Comparison of ENCODE assay signal across 20 cellular contexts in the genomic region with DNA sequence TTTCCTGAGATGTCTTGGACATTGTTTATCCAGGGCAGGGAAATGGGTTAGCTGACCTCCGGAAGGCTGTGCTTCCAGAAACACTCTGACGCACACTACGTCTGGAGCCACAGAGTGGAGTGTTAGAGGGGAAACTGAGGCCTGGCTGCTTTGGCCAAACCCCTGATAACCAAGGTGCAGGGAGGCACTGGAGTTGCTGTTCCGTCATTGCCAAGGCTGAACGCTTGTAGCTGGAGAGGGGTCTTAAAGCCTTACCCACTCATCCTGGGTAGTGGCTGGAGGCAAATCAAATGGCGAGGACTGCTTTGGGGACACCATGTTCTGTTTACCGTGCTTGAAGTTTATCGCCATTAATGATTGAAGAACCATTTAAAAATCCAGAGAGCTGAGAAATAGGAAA.
DNase-seq lines count a peak whose midpoint lies in the region; ATAC-seq, FAIRE-seq and TF ChIP-seq lines count a peak whose summit lies in the region.
"Had no signal": no experiment of that assay in that cellular context is flagged by ENCODE, and none has a peak within 500 bp of the region (broad histone marks: within the 10 kb centered on the region; RNA-seq: fewer than 3 reads in every experiment).

No MANE protein-coding gene starts in this region.

- TF ChIP-seq POLR2A in spleen (IDR thresholded peaks at IDR 0.05): no peak

- H3K4me1 Mint-ChIP-seq in CD4-positive, alpha-beta memory T cell: no peaks in the 10 kb centered on the region
- peaks cover under 1% of the 10 kb centered on the region for H3K4me1 Mint-ChIP-seq in activated CD8-positive, alpha-beta T cell treated with anti-CD3 and anti-CD28 coated beads, Interleukin-2, amount 10 ng/mL, durations not matched to agents 7 days and 5 days (ENCODE audit: low read depth)

- H3K36me3 ChIP-seq in bronchial epithelial cell (ENCODE audit: control insufficient read depth, insufficient read depth, low read length) (no peaks in the 10 kb centered on the region), spleen (peaks cover 0 to 11% (median 1%) of the 10 kb centered on the region in 6 donors), A673 (ENCODE audit: insufficient read depth, low read length, poor library complexity, severe bottlenecking) (no peaks in the 10 kb centered on the region)
- H3K36me3 ChIP-seq in CD4-positive, alpha-beta memory T cell (ENCODE audit: insufficient read depth, low read length): no peaks in the 10 kb centered on the region

- TF ChIP-seq CTCF in bronchial epithelial cell (IDR thresholded peaks at IDR 0.05; ENCODE audit: insufficient read depth, low read length, severe bottlenecking) (no peak), spleen (IDR thresholded peaks at IDR 0.05 in 8 of 11, conservative IDR thresholded peaks at IDR 0.05 in 3 of 11) (no peak), A673 (conservative IDR thresholded peaks at IDR 0.05; ENCODE audit: low read depth, low read length) (no peak)

- DNase-seq in D341Med (ENCODE audit: low spot score) (peak; percentile 4), bronchial epithelial cell (ENCODE audit: low read depth) (no peak), islet precursor cell (peak; percentile 2), spleen (peak; percentile 39), A673 (ENCODE audit: low spot score) (no peak)
- DNase-seq in CD4-positive, alpha-beta memory T cell: no peak
- no peak for DNase-seq in activated CD8-positive, alpha-beta T cell treated with anti-CD3 and anti-CD28 coated beads, Interleukin-2, amount 10 ng/mL, durations not matched to agents 7 days and 5 days
- DNase-seq: ACHN; AML-193; CD4-positive, alpha-beta T cell; DND-41; EL; GM23248; HCEC 1CT; IMR-90 had no signal

- H3K9me3 ChIP-seq in spleen: peaks cover 0 to 7% (median 0%) of the 10 kb centered on the region in 8 donors
- no peaks in the 10 kb centered on the region for H3K9me3 ChIP-seq in CD4-positive, alpha-beta memory T cell (ENCODE audit: control insufficient read depth in 1 of 2, low read length in 2 of 2)
- no peaks in the 10 kb centered on the region for H3K9me3 ChIP-seq in A673 (ENCODE audit: low read depth, low read length, poor library complexity, severe bottlenecking)

- H3K36me3 Mint-ChIP-seq in CD4-positive, alpha-beta memory T cell: no peaks in the 10 kb centered on the region
- no peaks in the 10 kb centered on the region for H3K36me3 Mint-ChIP-seq in activated CD8-positive, alpha-beta T cell treated with anti-CD3 and anti-CD28 coated beads, Interleukin-2, amount 10 ng/mL, durations not matched to agents 7 days and 5 days (ENCODE audit: low read depth)

- intact Hi-C loops in spleen (cut with DNase I; ENCODE audit: low total_unique reads): no loop called here
- intact Hi-C loops in CD4-positive, alpha-beta memory T cell (cut with micrococcal nuclease): no loop called here
- intact Hi-C loops in A673 (cut with micrococcal nuclease; ENCODE audit: unreplicated experiment): no loop called here

- H3K4me3 ChIP-seq in bronchial epithelial cell (ENCODE audit: low read depth, low read length) (no peak overlapping the region), spleen (no peak overlapping the region), A673 (ENCODE audit: low read depth, low read length, poor library complexity, severe bottlenecking) (no peak overlapping the region)
- H3K4me3 ChIP-seq in CD4-positive, alpha-beta memory T cell (ENCODE audit: low read length in 2 of 2): no peak overlapping the region
- H3K4me3 ChIP-seq: GM23248, K562 had no signal

- peaks cover 4 to 6% of the 10 kb centered on the region in 2 donors for H3K27me3 Mint-ChIP-seq in CD4-positive, alpha-beta memory T cell
- H3K27me3 Mint-ChIP-seq in activated CD8-positive, alpha-beta T cell treated with anti-CD3 and anti-CD28 coated beads, Interleukin-2, amount 10 ng/mL, durations not matched to agents 7 days and 5 days (ENCODE audit: low read depth): no peaks in the 10 kb centered on the region
- H3K27me3 Mint-ChIP-seq: CD4-positive, alpha-beta T cell had no signal

- no peak overlapping the region for H3K4me3 Mint-ChIP-seq in CD4-positive, alpha-beta memory T cell
- H3K4me3 Mint-ChIP-seq in activated CD8-positive, alpha-beta T cell treated with anti-CD3 and anti-CD28 coated beads, Interleukin-2, amount 10 ng/mL, durations not matched to agents 7 days and 5 days: no peak overlapping the region
- H3K4me3 Mint-ChIP-seq: CD4-positive, alpha-beta T cell had no signal

- BruUV-seq in A673 (replicated peaks; lab: Mats Ljungman, UMichigan): no TSS peak

- POLR2A ChIA-PET in CD4-positive, alpha-beta memory T cell (lab: Charles Lee; ENCODE audit: partially characterized antibody): no interaction called here
- POLR2A ChIA-PET in activated CD8-positive, alpha-beta T cell treated with anti-CD3 and anti-CD28 coated beads, Interleukin-2, amount 10 ng/mL, durations not matched to agents 7 days and 5 days (lab: Charles Lee): no interaction called here
- POLR2A ChIA-PET in A673 (lab: Charles Lee; ENCODE audit: low non-redundant PET): no interaction called here

- H3K4me1 ChIP-seq in spleen (no peaks in the 10 kb centered on the region), A673 (ENCODE audit: insufficient read depth, low read length, poor library complexity, severe bottlenecking) (peaks cover 7% of the 10 kb centered on the region)
- no peaks in the 10 kb centered on the region for H3K4me1 ChIP-seq in CD4-positive, alpha-beta memory T cell (ENCODE audit: insufficient read depth, low read length)

- peak; percentile 60 for FAIRE-seq in bronchial epithelial cell (lab: Jason Lieb, UNC)
- FAIRE-seq: GM12891, H54, K562 had no signal

- 91 to 98% (median 97%) methylated on average over 8 of the region's 8 CpGs for WGBS in spleen, 5 donors

- H3K27ac Mint-ChIP-seq in CD4-positive, alpha-beta memory T cell: no peak overlapping the region
- H3K27ac Mint-ChIP-seq in activated CD8-positive, alpha-beta T cell treated with anti-CD3 and anti-CD28 coated beads, Interleukin-2, amount 10 ng/mL, durations not matched to agents 7 days and 5 days: no peak overlapping the region
- H3K27ac Mint-ChIP-seq: CD4-positive, alpha-beta T cell had no signal

- ATAC-seq in activated CD8-positive, alpha-beta T cell treated with anti-CD3 and anti-CD28 coated beads, Interleukin-2, amount 10 ng/mL, durations not matched to agents 7 days and 5 days: no peak
- ATAC-seq: K562 had no signal

- CTCF ChIA-PET in CD4-positive, alpha-beta memory T cell (lab: Charles Lee; ENCODE audit: partially characterized antibody): no interaction called here
- CTCF ChIA-PET in activated CD8-positive, alpha-beta T cell treated with anti-CD3 and anti-CD28 coated beads, Interleukin-2, amount 10 ng/mL, durations not matched to agents 7 days and 5 days (lab: Charles Lee): no interaction called here
- CTCF ChIA-PET in A673 (lab: Charles Lee): no interaction called here

- peaks cover 0 to 4% (median 0%) of the 10 kb centered on the region in 8 donors for H3K9me3 Mint-ChIP-seq in CD4-positive, alpha-beta memory T cell
- H3K9me3 Mint-ChIP-seq in activated CD8-positive, alpha-beta T cell treated with anti-CD3 and anti-CD28 coated beads, Interleukin-2, amount 10 ng/mL, durations not matched to agents 7 days and 5 days (ENCODE audit: insufficient read depth): no peaks in the 10 kb centered on the region
- H3K9me3 Mint-ChIP-seq: CD4-positive, alpha-beta T cell had no signal

- H3K27me3 ChIP-seq in bronchial epithelial cell (ENCODE audit: control insufficient read depth, insufficient read depth, low read length) (no peaks in the 10 kb centered on the region), spleen (replicated peaks in 1 of 7) (no peaks in the 10 kb centered on the region), A673 (replicated peaks; ENCODE audit: insufficient read depth, low read depth, low read length, poor library complexity) (no peaks in the 10 kb centered on the region)
- H3K27me3 ChIP-seq in CD4-positive, alpha-beta memory T cell (ENCODE audit: insufficient read depth, low read length): no peaks in the 10 kb centered on the region

- H3K27ac ChIP-seq in spleen (no peak overlapping the region), A673 (ENCODE audit: low read depth, low read length, poor library complexity, severe bottlenecking) (no peak overlapping the region)
- no peak overlapping the region for H3K27ac ChIP-seq in CD4-positive, alpha-beta memory T cell (ENCODE audit: low read depth, low read length)
- H3K27ac ChIP-seq: C4-2B, GM23248, HL-60 had no signal

Comparison
In these comparisons a context has a peak if more than half of its experiments do, and no peak if none do; other contexts are left out.
1. DNase-seq: peak in D341Med (single experiment), islet precursor cell (single experiment) and spleen (single experiment); none in bronchial epithelial cell (single experiment), CD4-positive, alpha-beta memory T cell (0 of 5), activated CD8-positive, alpha-beta T cell treated with anti-CD3 and anti-CD28 coated beads, Interleukin-2, amount 10 ng/mL, durations not matched to agents 7 days and 5 days (single experiment) and A673 (single experiment).